Comparison of ENCODE assay signal across 9 cellular contexts in the genomic region with DNA sequence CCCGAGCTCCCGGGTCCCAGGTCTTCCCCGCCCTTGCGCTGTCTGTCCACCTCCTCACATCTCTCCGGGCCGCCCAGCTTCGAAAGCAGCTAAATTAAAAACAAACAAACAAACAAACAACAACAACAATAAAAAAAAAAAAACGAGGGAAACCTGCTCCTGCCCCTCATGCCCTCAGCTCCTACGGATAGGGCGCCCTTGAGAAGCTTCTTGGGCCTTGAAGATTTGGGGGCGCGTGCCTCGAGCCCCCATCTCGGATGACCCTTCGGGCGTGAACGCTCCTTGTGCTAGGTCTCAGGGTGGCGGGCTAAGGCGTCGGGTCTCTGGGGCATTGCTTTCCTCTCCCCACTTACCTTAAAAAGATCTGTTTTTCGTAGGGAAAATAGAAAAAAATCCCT. TPM values are rescaled to one million over a fixed set of nuclear protein-coding genes. Genes with fewer than 3 reads are reported as not detected.
A peak's percentile ranks its signal among the peaks of the same experiment; 100 is the strongest.
DNase-seq lines count a peak whose midpoint lies in the region; ATAC-seq and TF ChIP-seq lines count a peak whose summit lies in the region.
"Had no signal": no experiment of that assay in that cellular context is flagged by ENCODE, and none has a peak within 500 bp of the region (broad histone marks: within the 10 kb centered on the region; RNA-seq: fewer than 3 reads in every experiment).

No MANE protein-coding gene starts in this region.

- H3K36me3 Mint-ChIP-seq in WTC11, result no peaks in the 10 kb centered on the region

- peak overlapping the region; percentile 96 for H3K4me2 ChIP-seq in hepatocyte

- H3K27ac ChIP-seq in hepatocyte (peak overlapping the region; percentile 18), gastrocnemius medialis (peak overlapping the region in 3 of 4 donors; percentile 58 to 75 (median 72))

- 2% methylated on average over 18 of the region's 21 CpGs for WGBS in hepatocyte (ENCODE audit: low lambda C conversion rate, missing lambda C conversion rate)

- TF ChIP-seq POLR2A in gastrocnemius medialis (IDR thresholded peaks at IDR 0.05), result no peak

- DNase-seq in GM06990 (ENCODE audit: extremely low read depth, insufficient read length) (no peak), WTC11 (ENCODE audit: low spot score) (no peak), hepatocyte (ENCODE audit: low spot score) (no peak), gastrocnemius medialis (no peak), kidney glomerular epithelial cell (lab: John Stamatoyannopoulos, UW) (no peak), RKO (ENCODE audit: low spot score) (no peak), LoVo (ENCODE audit: low spot score) (no peak)

- H3K79me2 ChIP-seq in hepatocyte, result peaks cover 37% of the 10 kb centered on the region

- H3K9me2 ChIP-seq in hepatocyte (replicated peaks; ENCODE audit: insufficient read depth), result no peaks in the 10 kb centered on the region

- no peaks in the 10 kb centered on the region for H3K9me3 Mint-ChIP-seq in WTC11

- H4K20me1 ChIP-seq in hepatocyte (ENCODE audit: insufficient read depth, poor library complexity, severe bottlenecking), result no peaks in the 10 kb centered on the region

- H3K27me3 ChIP-seq in GM06990 (replicated peaks; ENCODE audit: control insufficient read depth, insufficient read depth, low read length), result peaks cover 4% of the 10 kb centered on the region
- H3K27me3 ChIP-seq in hepatocyte, result peaks cover 10% of the 10 kb centered on the region
- H3K27me3 ChIP-seq in gastrocnemius medialis, result peaks cover 11% of the 10 kb centered on the region in 3 donors

- peaks cover 14% of the 10 kb centered on the region for H3K4me1 ChIP-seq in hepatocyte (ENCODE audit: insufficient read depth)
- H3K4me1 ChIP-seq in gastrocnemius medialis, result peaks cover 1 to 12% of the 10 kb centered on the region in 2 donors

- H3K4me1 Mint-ChIP-seq in WTC11, result peaks cover 29% of the 10 kb centered on the region

- in situ Hi-C loops in gastrocnemius medialis (cut with MboI; ENCODE audit: low sequenced_read_pairs in 4 of 4), result no loop called here

- no peaks in the 10 kb centered on the region for H3K36me3 ChIP-seq in GM06990 (ENCODE audit: control insufficient read depth, insufficient read depth, low read length)
- no peaks in the 10 kb centered on the region for H3K36me3 ChIP-seq in hepatocyte (replicated peaks; ENCODE audit: insufficient read depth, low read depth)
- no peaks in the 10 kb centered on the region for H3K36me3 ChIP-seq in gastrocnemius medialis

- H3K9me3 ChIP-seq in hepatocyte (ENCODE audit: low read depth), result no peaks in the 10 kb centered on the region
- H3K9me3 ChIP-seq in gastrocnemius medialis, result no peaks in the 10 kb centered on the region

- H3K4me3 ChIP-seq in GM06990 (replicated peaks; ENCODE audit: low read depth, low read length), result peak overlapping the region; percentile 22
- H3K4me3 ChIP-seq in hepatocyte, result peak overlapping the region; percentile 90
- H3K4me3 ChIP-seq in gastrocnemius medialis, result peak overlapping the region; percentile 51 to 66 (median 64)

- H2AFZ ChIP-seq in hepatocyte, result peak overlapping the region; percentile 86

- H3K4me3 Mint-ChIP-seq in WTC11, result peak overlapping the region; percentile 72

- CTCF ChIA-PET in WTC11 (lab: Charles Lee), result interaction anchor here (0.6 to 1.5 kb wide), 10 partner anchors 14 to 352 kb away, joined by 3 to 11 read pairs (median 4); partner anchors contain the start of gene PRDM5

- POLR2A ChIA-PET in WTC11 (lab: Charles Lee), result no interaction called here

- no peak overlapping the region for H3K27ac Mint-ChIP-seq in WTC11

- ATAC-seq in WTC11 (no peak), gastrocnemius medialis (no peak), HG03159 (IDR thresholded peaks at IDR 0.05; ENCODE audit: unreplicated experiment) (no peak)

- TF ChIP-seq CTCF in GM06990 (IDR thresholded peaks at IDR 0.05; ENCODE audit: insufficient read depth, low read length, poor library complexity, severe bottlenecking) (no peak), WTC11 (IDR thresholded peaks at IDR 0.05) (no peak), hepatocyte (IDR thresholded peaks at IDR 0.05; ENCODE audit: poor library complexity) (no peak), gastrocnemius medialis (IDR thresholded peaks at IDR 0.05 in 4 of 5, conservative IDR thresholded peaks at IDR 0.05 in 1 of 5) (no peak)

- H3K27me3 Mint-ChIP-seq in WTC11 (ENCODE audit: low read depth), result peaks cover 53% of the 10 kb centered on the region

- intact Hi-C loops in gastrocnemius medialis (cut with DNase I; ENCODE audit: low total_unique reads), result loop anchor here (10.0 kb wide), 1 partner anchor 147 kb away; the partner anchor contains the start of gene PRDM5

TF ChIP-seq in WTC11, 78 proteins besides CTCF, POLR2A, EP300 and RAD21:
- TF ChIP-seq NFYB (CRISPR knock-in tag; conservative IDR thresholded peaks at IDR 0.05; ENCODE audit: low read depth) (no peak), ZNF317 (CRISPR knock-in tag; IDR thresholded peaks at IDR 0.05; ENCODE audit: borderline replicate concordance, low read depth) (no peak), MYBL2 (CRISPR knock-in tag; IDR thresholded peaks at IDR 0.05) (no peak), FOXJ3 (CRISPR knock-in tag; IDR thresholded peaks at IDR 0.05; ENCODE audit: borderline replicate concordance) (no peak)

RNA-seq across cellular contexts. Expression of gene NDNF, which starts 0.7 kb away (rescaled TPM):
- 2.3 to 2.5 TPM (median 2.4 TPM) in 3 replicates for total RNA-seq in WTC11 (2021)
- 27.5 and 30.5 TPM in 2 replicates for total RNA-seq in hepatocyte
- 13.6 and 19.5 TPM in 2 replicates for polyA plus RNA-seq in hepatocyte
- 1 to 10 TPM; 2.6 to 8.1 (median 4.5) TPM for total RNA-seq in gastrocnemius medialis
- total RNA-seq: myocyte had no signal

Comparison
In these comparisons a context has a peak if more than half of its experiments do, and no peak if none do; other contexts are left out.
1. H3K4me3 ChIP-seq: peak in every context shown above with its lines; median percentile 90 in hepatocyte; 64 in gastrocnemius medialis; 22 in GM06990.